ENCODE assay signal across 19 cellular contexts in genomic region chr9:2991292-2991691, GRCh38.
DNase-seq lines count a peak whose midpoint lies in the region; ATAC-seq and TF ChIP-seq lines count a peak whose summit lies in the region.
"Had no signal": no experiment of that assay in that cellular context is flagged by ENCODE, and none has a peak within 500 bp of the region (broad histone marks: within the 10 kb centered on the region; RNA-seq: fewer than 3 reads in every experiment).

No MANE protein-coding gene starts in this region.

- H3K4me2 ChIP-seq in OCI-LY7 (ENCODE audit: low read length): no peak overlapping the region

- no peak for TF ChIP-seq EP300 in esophagus muscularis mucosa (IDR thresholded peaks at IDR 0.05)

- H3K27ac ChIP-seq in 22Rv1: no peak overlapping the region
- H3K27ac ChIP-seq in OCI-LY7 (ENCODE audit: low read depth, low read length, poor library complexity, severe bottlenecking): no peak overlapping the region
- no peak overlapping the region for H3K27ac ChIP-seq in esophagus muscularis mucosa (replicated peaks in 1 of 4)
- H3K27ac ChIP-seq: SJCRH30, uterus had no signal

- CTCF ChIA-PET in OCI-LY7 (lab: Charles Lee; ENCODE audit: unreplicated experiment): no interaction called here

- TF ChIP-seq POLR2A in esophagus muscularis mucosa (IDR thresholded peaks at IDR 0.05; ENCODE audit: low read depth): no peak

- DNase-seq in GM03348 (ENCODE audit: low spot score) (peak; percentile 25), OCI-LY7 (ENCODE audit: low spot score) (no peak), esophagus muscularis mucosa (ENCODE audit: extremely low spot score) (peak; percentile 0), NCI-H748 treated with DMSO at 0.1 percent for 48 hours (lab: John Stamatoyannopoulos, UW) (no peak), progenitor cell of endocrine pancreas (ENCODE audit: low spot score, unreplicated experiment) (no peak)
- no peak for DNase-seq in effector CD4-positive, alpha-beta T cell
- DNase-seq: activated CD4-positive, alpha-beta T cell treated with anti-CD3 and anti-CD28 coated beads for 4 hours; AML-193; DMS153; naive B cell; NCI-H187; NCI-H774; SJCRH30; stimulated activated naive CD8-positive, alpha-beta T cell treated with anti-CD3 and anti-CD28 coated beads, Interleukin-15, amount 100 ng/mL, for 72 hours; uterus had no signal

- POLR2A ChIA-PET in OCI-LY7 (lab: Charles Lee): interaction anchor here (0.5 kb wide), 1 partner anchor 410 kb away, joined by 4 read pairs; no protein-coding TSS in a partner anchor

- no peaks in the 10 kb centered on the region for H3K4me1 ChIP-seq in OCI-LY7 (ENCODE audit: insufficient read depth, low read length, poor library complexity, severe bottlenecking)
- no peaks in the 10 kb centered on the region for H3K4me1 ChIP-seq in esophagus muscularis mucosa
- H3K4me1 ChIP-seq: SJCRH30, uterus had no signal

- peaks cover 5% of the 10 kb centered on the region for H3K27me3 Mint-ChIP-seq in progenitor cell of endocrine pancreas
- H3K27me3 Mint-ChIP-seq: naive B cell had no signal

- TF ChIP-seq CTCF in 22Rv1 (IDR thresholded peaks at IDR 0.05): peak; percentile 15
- peak; percentile 28; the same call in 1 of the 2 replicates for TF ChIP-seq CTCF in OCI-LY7 (conservative IDR thresholded peaks at IDR 0.05; ENCODE audit: low read length)
- no peak for TF ChIP-seq CTCF in esophagus muscularis mucosa (IDR thresholded peaks at IDR 0.05)
- no peak for TF ChIP-seq CTCF in progenitor cell of endocrine pancreas (IDR thresholded peaks at IDR 0.05; ENCODE audit: unreplicated experiment)

- H3K79me2 ChIP-seq in OCI-LY7 (ENCODE audit: insufficient read depth, low read depth, low read length): no peaks in the 10 kb centered on the region

- H3K27ac Mint-ChIP-seq in progenitor cell of endocrine pancreas: no peak overlapping the region
- H3K27ac Mint-ChIP-seq: activated naive CD4-positive, alpha-beta T cell treated with anti-CD3 and anti-CD28 coated beads, Interleukin-2, amount 50 U/mL, for 24 hours; naive B cell; stimulated activated naive CD8-positive, alpha-beta T cell treated with anti-CD3 and anti-CD28 coated beads, Interleukin-15, amount 100 ng/mL, for 72 hours; T-helper 2 cell treated with Interferon-gamma antibody and Interleukin-4, amounts not matched to agents 5 μg/mL and 100 μg/mL, for 36 hours had no signal

- no peak overlapping the region for H3K4me3 Mint-ChIP-seq in progenitor cell of endocrine pancreas (ENCODE audit: low read depth)
- H3K4me3 Mint-ChIP-seq: activated naive CD4-positive, alpha-beta T cell treated with anti-CD3 and anti-CD28 coated beads, Interleukin-2, amount 50 U/mL, for 24 hours; naive B cell; stimulated activated naive CD8-positive, alpha-beta T cell treated with anti-CD3 and anti-CD28 coated beads, Interleukin-15, amount 100 ng/mL, for 72 hours; T-helper 2 cell treated with Interferon-gamma antibody and Interleukin-4, amounts not matched to agents 5 μg/mL and 100 μg/mL, for 36 hours had no signal

- H3K9me3 ChIP-seq in OCI-LY7 (ENCODE audit: low read length) (no peaks in the 10 kb centered on the region), esophagus muscularis mucosa (no peaks in the 10 kb centered on the region)
- H3K9me3 ChIP-seq: SJCRH30, uterus had no signal

- no peaks in the 10 kb centered on the region for H3K36me3 Mint-ChIP-seq in progenitor cell of endocrine pancreas (ENCODE audit: insufficient read depth)
- H3K36me3 Mint-ChIP-seq: activated naive CD4-positive, alpha-beta T cell treated with anti-CD3 and anti-CD28 coated beads, Interleukin-2, amount 50 U/mL, for 24 hours; naive B cell had no signal

- H3K36me3 ChIP-seq in OCI-LY7 (ENCODE audit: insufficient read depth, low read length) (no peaks in the 10 kb centered on the region), esophagus muscularis mucosa (no peaks in the 10 kb centered on the region)
- H3K36me3 ChIP-seq: SJCRH30, uterus had no signal

- no peaks in the 10 kb centered on the region for H3K9me2 ChIP-seq in OCI-LY7 (ENCODE audit: insufficient read depth, low read length)

- H2AFZ ChIP-seq in OCI-LY7 (ENCODE audit: low read length): no peak overlapping the region

- no peaks in the 10 kb centered on the region for H3K27me3 ChIP-seq in esophagus muscularis mucosa
- H3K27me3 ChIP-seq: SJCRH30, uterus had no signal

- intact Hi-C loops in OCI-LY7 (cut with micrococcal nuclease; ENCODE audit: unreplicated experiment): loop anchor here (10.0 kb wide), 1 partner anchor 64 kb away; no protein-coding TSS in a partner anchor
- intact Hi-C loops in esophagus muscularis mucosa (cut with DNase I): no loop called here

- no peak for ATAC-seq in HG03196 (IDR thresholded peaks at IDR 0.05; ENCODE audit: unreplicated experiment)
- ATAC-seq: stimulated activated naive CD8-positive, alpha-beta T cell treated with anti-CD3 and anti-CD28 coated beads, Interleukin-15, amount 100 ng/mL, for 72 hours had no signal

- no peaks in the 10 kb centered on the region for H3K4me1 Mint-ChIP-seq in progenitor cell of endocrine pancreas (ENCODE audit: low read depth)
- H3K4me1 Mint-ChIP-seq: activated naive CD4-positive, alpha-beta T cell treated with anti-CD3 and anti-CD28 coated beads, Interleukin-2, amount 50 U/mL, for 24 hours; naive B cell; stimulated activated naive CD8-positive, alpha-beta T cell treated with anti-CD3 and anti-CD28 coated beads, Interleukin-15, amount 100 ng/mL, for 72 hours had no signal

- no peaks in the 10 kb centered on the region for H4K20me1 ChIP-seq in OCI-LY7 (ENCODE audit: insufficient read depth, low read length)

- H3K4me3 ChIP-seq in OCI-LY7 (ENCODE audit: low read depth, low read length, poor library complexity, severe bottlenecking): no peak overlapping the region
- H3K4me3 ChIP-seq in esophagus muscularis mucosa: no peak overlapping the region
- H3K4me3 ChIP-seq: SJCRH30, uterus had no signal

- no TSS peak for BruUV-seq in OCI-LY7 (replicated peaks; lab: Mats Ljungman, UMichigan)

- H3K9me3 Mint-ChIP-seq in progenitor cell of endocrine pancreas (ENCODE audit: low read depth): no peaks in the 10 kb centered on the region
- H3K9me3 Mint-ChIP-seq: activated naive CD4-positive, alpha-beta T cell treated with anti-CD3 and anti-CD28 coated beads, Interleukin-2, amount 50 U/mL, for 24 hours; naive B cell; stimulated activated naive CD8-positive, alpha-beta T cell treated with anti-CD3 and anti-CD28 coated beads, Interleukin-15, amount 100 ng/mL, for 72 hours; T-helper 2 cell treated with Interferon-gamma antibody and Interleukin-4, amounts not matched to agents 5 μg/mL and 100 μg/mL, for 36 hours had no signal

Comparison
In these comparisons a context has a peak if more than half of its experiments do, and no peak if none do; other contexts are left out.
1. CTCF ChIP-seq: peak in 22Rv1 (single experiment) and OCI-LY7 (single experiment); none in esophagus muscularis mucosa (0 of 3) and progenitor cell of endocrine pancreas (single experiment).
2. DNase-seq: peak in GM03348 (single experiment) and esophagus muscularis mucosa (single experiment); none in OCI-LY7 (single experiment), NCI-H748 treated with DMSO at 0.1 percent for 48 hours (single experiment), effector CD4-positive, alpha-beta T cell (single experiment) and progenitor cell of endocrine pancreas (single experiment).